Comparison of ENCODE assay signal across 8 cellular contexts in genomic region chr4:7194251-7195137, GRCh38. TPM values are rescaled to one million over a fixed set of nuclear protein-coding genes. Genes with fewer than 3 reads are reported as not detected.
DNase-seq lines count a peak whose midpoint lies in the region; ATAC-seq and TF ChIP-seq lines count a peak whose summit lies in the region.

No MANE protein-coding gene starts in this region.

- no peak for TF ChIP-seq POLR2A in prostate gland (IDR thresholded peaks at IDR 0.05)

- peak; percentile 69 for DNase-seq in Daoy (ENCODE audit: low read depth)
- DNase-seq in NCI-H1105 treated with DMSO at 0.1 percent for 48 hours (lab: John Stamatoyannopoulos, UW): peak; percentile 65
- DNase-seq in brain microvascular endothelial cell: no peak
- DNase-seq in mesendoderm: peak; percentile 29
- DNase-seq in AML-193 (lab: John Stamatoyannopoulos, UW): no peak
- DNase-seq in HK-2 (ENCODE audit: unreplicated experiment): no peak
- no peak for DNase-seq in omental fat pad (ENCODE audit: low spot score)
- DNase-seq in prostate gland (ENCODE audit: low spot score): no peak

- H2BK5ac ChIP-seq in mesendoderm (ENCODE audit: low read length): no peak overlapping the region

- H2AK5ac ChIP-seq in mesendoderm (ENCODE audit: low read length): no peak overlapping the region

- no peak overlapping the region for H3K4me2 ChIP-seq in mesendoderm (ENCODE audit: low read length)

- H4K8ac ChIP-seq in mesendoderm (ENCODE audit: low read depth, low read length): no peak overlapping the region

- no peak overlapping the region for H3K56ac ChIP-seq in mesendoderm (ENCODE audit: low read length)

- H3K23ac ChIP-seq in mesendoderm (ENCODE audit: low read length): no peak overlapping the region

- H3K18ac ChIP-seq in mesendoderm (ENCODE audit: low read length): no peak overlapping the region

- H3K4ac ChIP-seq in mesendoderm (ENCODE audit: low read depth, low read length): no peak overlapping the region

- ATAC-seq in omental fat pad (ENCODE audit: low FRiP score): no peak

- in situ Hi-C loops in brain microvascular endothelial cell (cut with HindIII; ENCODE audit: low pct_ligation_motif_present, low sequenced_read_pairs): no loop called here

- H3K9me3 ChIP-seq in prostate gland: no peaks in the 10 kb centered on the region

- TF ChIP-seq CTCF in brain microvascular endothelial cell (IDR thresholded peaks at IDR 0.05; ENCODE audit: low read depth, low read length, missing control alignments) (peak; percentile 81), omental fat pad (IDR thresholded peaks at IDR 0.05) (no peak), prostate gland (IDR thresholded peaks at IDR 0.05) (peak in 2 of 4 experiments; percentile 21 to 38)

- H3K79me1 ChIP-seq in mesendoderm (ENCODE audit: low read length): no peaks in the 10 kb centered on the region

- no peak overlapping the region for H2BK120ac ChIP-seq in mesendoderm (ENCODE audit: low read depth, low read length)

- no peak overlapping the region for H3K9ac ChIP-seq in mesendoderm (ENCODE audit: low read length)

- H3K27me3 ChIP-seq in brain microvascular endothelial cell (replicated peaks) (peaks cover 27% of the 10 kb centered on the region), mesendoderm (ENCODE audit: insufficient read depth, low read length, poor library complexity) (peaks cover 6% of the 10 kb centered on the region), prostate gland (replicated peaks; ENCODE audit: insufficient read depth) (peaks cover 11% of the 10 kb centered on the region)

- H3K27ac ChIP-seq in brain microvascular endothelial cell (no peak overlapping the region), mesendoderm (ENCODE audit: low read depth, low read length) (no peak overlapping the region), prostate gland (no peak overlapping the region)

- no peak overlapping the region for H4K5ac ChIP-seq in mesendoderm (ENCODE audit: low read length)

- no peak overlapping the region for H2BK15ac ChIP-seq in mesendoderm (replicated peaks; ENCODE audit: low read depth)

- H3K36me3 ChIP-seq in brain microvascular endothelial cell (replicated peaks): no peaks in the 10 kb centered on the region
- no peaks in the 10 kb centered on the region for H3K36me3 ChIP-seq in mesendoderm (ENCODE audit: control insufficient read depth, insufficient read depth, low read length)
- H3K36me3 ChIP-seq in prostate gland: no peaks in the 10 kb centered on the region

- no CpG with 5 or more reads among the region's 6 CpGs for WGBS in mesendoderm (ENCODE audit: extremely low coverage, insufficient coverage, low lambda C conversion rate)
- 65% methylated on average over 6 of the region's 6 CpGs for WGBS in prostate gland

- H3K4me3 ChIP-seq in brain microvascular endothelial cell (ENCODE audit: low read depth, low read length) (no peak overlapping the region), mesendoderm (ENCODE audit: low read length) (no peak overlapping the region), prostate gland (no peak overlapping the region)

- no peaks in the 10 kb centered on the region for H3K4me1 ChIP-seq in mesendoderm (ENCODE audit: control insufficient read depth, low read depth, low read length)
- H3K4me1 ChIP-seq in prostate gland (replicated peaks): peaks cover 3% of the 10 kb centered on the region

- H3K79me2 ChIP-seq in mesendoderm (ENCODE audit: control insufficient read depth, insufficient read depth, low read length): no peaks in the 10 kb centered on the region

- intact Hi-C loops in prostate gland (cut with DNase I): loop anchor here (5.0 to 10.0 kb wide), 3 partner anchors 270 to 790 kb away; no protein-coding TSS in a partner anchor

RNA-seq across cellular contexts. Expression of gene SORCS2, which starts 2.2 kb away (rescaled TPM):
- 0.91 and 2.0 TPM in 2 replicates for total RNA-seq in Daoy (2014; rRNA removed; shearing (Covaris generic))
- polyA plus RNA-seq in mesendoderm (2013, experiment 1 of 2): 0.27 TPM
- 0.34 TPM for polyA plus RNA-seq in mesendoderm (2013, experiment 2 of 2)
- 1 to 10 TPM in 2 of 4 donors, under 1 TPM in 2; 0.63 to 4.6 (median 1.2) TPM for total RNA-seq in omental fat pad
- total RNA-seq in prostate gland: 1 to 10 TPM; 1.0 to 4.4 TPM

Comparison
In these comparisons a context has a peak if more than half of its experiments do, and no peak if none do; other contexts are left out.
1. DNase-seq: peak in Daoy (single experiment), NCI-H1105 treated with DMSO at 0.1 percent for 48 hours (single experiment) and mesendoderm (single experiment); none in brain microvascular endothelial cell (single experiment), AML-193 (0 of 2), HK-2 (single experiment), omental fat pad (single experiment) and prostate gland (single experiment).